In the genomic region with DNA sequence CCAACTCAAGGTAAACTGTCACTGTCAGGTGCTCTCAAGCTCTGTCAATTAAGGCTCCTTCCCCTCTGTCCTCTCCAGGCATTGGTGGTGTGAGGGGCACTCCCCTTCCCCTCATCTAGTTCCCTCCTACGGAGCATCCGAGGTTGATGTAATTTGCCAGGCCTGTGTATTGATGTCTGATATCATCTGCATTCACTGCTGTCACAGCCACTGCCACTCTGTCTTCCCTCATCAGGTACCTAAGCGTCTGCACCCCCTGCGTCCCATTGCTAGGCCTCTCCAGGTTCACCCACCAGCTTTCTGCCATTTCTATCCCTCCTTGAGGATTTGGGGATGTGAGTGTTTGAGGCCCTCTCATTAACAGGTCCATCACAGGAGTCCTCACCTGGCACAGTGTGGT, we compare ENCODE assay signal across 1 cellular context.
TF ChIP-seq lines count a peak whose summit lies in the region.

No MANE protein-coding gene starts in this region.

TF ChIP-seq in SK-N-SH, 30 proteins besides CTCF, POLR2A, EP300 and RAD21 (continued from another document):
- TF ChIP-seq, protein P1, sequence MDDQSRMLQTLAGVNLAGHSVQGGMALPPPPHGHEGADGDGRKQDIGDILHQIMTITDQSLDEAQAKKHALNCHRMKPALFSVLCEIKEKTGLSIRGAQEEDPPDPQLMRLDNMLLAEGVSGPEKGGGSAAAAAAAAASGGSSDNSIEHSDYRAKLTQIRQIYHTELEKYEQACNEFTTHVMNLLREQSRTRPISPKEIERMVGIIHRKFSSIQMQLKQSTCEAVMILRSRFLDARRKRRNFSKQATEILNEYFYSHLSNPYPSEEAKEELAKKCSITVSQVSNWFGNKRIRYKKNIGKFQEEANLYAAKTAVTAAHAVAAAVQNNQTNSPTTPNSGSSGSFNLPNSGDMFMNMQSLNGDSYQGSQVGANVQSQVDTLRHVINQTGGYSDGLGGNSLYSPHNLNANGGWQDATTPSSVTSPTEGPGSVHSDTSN (IDR thresholded peaks at IDR 0.05): no peak
- TF ChIP-seq EZH2phosphoT487 (IDR thresholded peaks at IDR 0.05; ENCODE audit: borderline replicate concordance, low read depth) (no peak), MEF2A (IDR thresholded peaks at IDR 0.05; ENCODE audit: borderline replicate concordance, low read depth) (no peak), GABPA (IDR thresholded peaks at IDR 0.05; ENCODE audit: low read depth) (no peak), NRF1 (IDR thresholded peaks at IDR 0.05; ENCODE audit: low read depth, low read length) (no peak)
- TF ChIP-seq, protein P2, sequence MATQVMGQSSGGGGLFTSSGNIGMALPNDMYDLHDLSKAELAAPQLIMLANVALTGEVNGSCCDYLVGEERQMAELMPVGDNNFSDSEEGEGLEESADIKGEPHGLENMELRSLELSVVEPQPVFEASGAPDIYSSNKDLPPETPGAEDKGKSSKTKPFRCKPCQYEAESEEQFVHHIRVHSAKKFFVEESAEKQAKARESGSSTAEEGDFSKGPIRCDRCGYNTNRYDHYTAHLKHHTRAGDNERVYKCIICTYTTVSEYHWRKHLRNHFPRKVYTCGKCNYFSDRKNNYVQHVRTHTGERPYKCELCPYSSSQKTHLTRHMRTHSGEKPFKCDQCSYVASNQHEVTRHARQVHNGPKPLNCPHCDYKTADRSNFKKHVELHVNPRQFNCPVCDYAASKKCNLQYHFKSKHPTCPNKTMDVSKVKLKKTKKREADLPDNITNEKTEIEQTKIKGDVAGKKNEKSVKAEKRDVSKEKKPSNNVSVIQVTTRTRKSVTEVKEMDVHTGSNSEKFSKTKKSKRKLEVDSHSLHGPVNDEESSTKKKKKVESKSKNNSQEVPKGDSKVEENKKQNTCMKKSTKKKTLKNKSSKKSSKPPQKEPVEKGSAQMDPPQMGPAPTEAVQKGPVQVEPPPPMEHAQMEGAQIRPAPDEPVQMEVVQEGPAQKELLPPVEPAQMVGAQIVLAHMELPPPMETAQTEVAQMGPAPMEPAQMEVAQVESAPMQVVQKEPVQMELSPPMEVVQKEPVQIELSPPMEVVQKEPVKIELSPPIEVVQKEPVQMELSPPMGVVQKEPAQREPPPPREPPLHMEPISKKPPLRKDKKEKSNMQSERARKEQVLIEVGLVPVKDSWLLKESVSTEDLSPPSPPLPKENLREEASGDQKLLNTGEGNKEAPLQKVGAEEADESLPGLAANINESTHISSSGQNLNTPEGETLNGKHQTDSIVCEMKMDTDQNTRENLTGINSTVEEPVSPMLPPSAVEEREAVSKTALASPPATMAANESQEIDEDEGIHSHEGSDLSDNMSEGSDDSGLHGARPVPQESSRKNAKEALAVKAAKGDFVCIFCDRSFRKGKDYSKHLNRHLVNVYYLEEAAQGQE (IDR thresholded peaks at IDR 0.05; ENCODE audit: low read depth, low read length): no peak
- TF ChIP-seq, protein P3, sequence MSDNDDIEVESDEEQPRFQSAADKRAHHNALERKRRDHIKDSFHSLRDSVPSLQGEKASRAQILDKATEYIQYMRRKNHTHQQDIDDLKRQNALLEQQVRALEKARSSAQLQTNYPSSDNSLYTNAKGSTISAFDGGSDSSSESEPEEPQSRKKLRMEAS (IDR thresholded peaks at IDR 0.05; ENCODE audit: low read depth): no peak
TF ChIP-seq in SK-N-SH: peak in this region for 0.
